In genomic region chr20:3937618-3938017, GRCh38 we compare ENCODE assay signal across 33 cellular contexts.
"Had no signal": no experiment of that assay in that cellular context is flagged by ENCODE, and none has a peak within 500 bp of the region (broad histone marks: within the 10 kb centered on the region; RNA-seq: fewer than 3 reads in every experiment).

No MANE protein-coding gene starts in this region.

- H3K4me1 ChIP-seq: body of pancreas had no signal

- H3K27ac ChIP-seq: adrenal gland, body of pancreas, brain microvascular endothelial cell, breast epithelium, VCaP had no signal

- ATAC-seq: activated CD8-positive, alpha-beta T cell treated with anti-CD3 and anti-CD28 coated beads for 36 hours; activated naive CD4-positive, alpha-beta T cell treated with anti-CD3 and anti-CD28 coated beads, Interleukin-2, amount 50 U/mL, for 72 hours; activated T-cell treated with anti-CD3 and anti-CD28 coated beads, Interleukin-2, amount 50 U/mL, for 4 hours; activated T-cell treated with anti-CD3 and anti-CD28 coated beads, Interleukin-2, amount 50 U/mL, for 72 hours; activated T-helper 17 cell treated with anti-CD3 and anti-CD28 coated beads, Interleukin-2, amount 50 U/mL, for 72 hours; body of pancreas had no signal

- FAIRE-seq: astrocyte, TTC549 had no signal

- H3K27me3 ChIP-seq: adrenal gland, body of pancreas, brain microvascular endothelial cell, breast epithelium had no signal

- H3K9me3 ChIP-seq: adrenal gland, body of pancreas, breast epithelium had no signal

- H3K4me3 ChIP-seq: adrenal gland, body of pancreas, breast epithelium had no signal

- H3K36me3 ChIP-seq: adrenal gland, breast epithelium had no signal

- DNase-seq: activated B cell treated with CpG ODN at 0.5 μM for 24 hours; activated CD4-positive, alpha-beta memory T cell treated with anti-CD3 and anti-CD28 coated beads for 36 hours; activated CD4-positive, alpha-beta T cell treated with anti-CD3 and anti-CD28 coated beads for 4 hours; activated CD4-positive, alpha-beta T cell treated with anti-CD3 and anti-CD28 coated beads, Interleukin-2, amount 10 ng/mL, durations not matched to agents 24 days and 14 days; activated CD4-positive, alpha-beta T cell treated with anti-CD3 and anti-CD28 coated beads, Interleukin-2, amount 50 U/mL, for 1 hour; activated CD4-positive, alpha-beta T cell treated with anti-CD3 and anti-CD28 coated beads, Interleukin-2, amount 50 U/mL, for 4 hours; activated CD4-positive, CD25-positive, alpha-beta regulatory T cell treated with anti-CD3 and anti-CD28 coated beads, Interleukin-2, amount 50 U/mL, for 72 hours; activated CD8-positive, alpha-beta memory T cell treated with anti-CD3 and anti-CD28 coated beads, Interleukin-2, amount 50 U/mL, for 4 hours; activated CD8-positive, alpha-beta T cell treated with anti-CD3 and anti-CD28 coated beads for 36 hours; activated effector memory CD4-positive, alpha-beta T cell treated with anti-CD3 and anti-CD28 coated beads, Interleukin-2, amount 50 U/mL, for 16 hours; activated gamma-delta T cell treated with Interleukin-2 at 50 U/mL for 16 hours; activated naive CD4-positive, alpha-beta T cell; activated naive CD4-positive, alpha-beta T cell treated with anti-CD3 and anti-CD28 coated beads for 36 hours; activated naive CD4-positive, alpha-beta T cell treated with anti-CD3 and anti-CD28 coated beads, Interleukin-2, amount 50 U/mL, for 16 hours; activated T-cell treated with anti-CD3 and anti-CD28 coated beads for 4 hours; activated T-cell treated with anti-CD3 and anti-CD28 coated beads, Interleukin-2, amount 50 U/mL, for 1 hour; activated T-cell treated with anti-CD3 and anti-CD28 coated beads, Interleukin-2, amount 50 U/mL, for 4 hours; activated T-cell treated with anti-CD3 and anti-CD28 coated beads, Interleukin-2, amount 50 U/mL, for 72 hours; adrenal gland; amniotic stem cell; aorta; body of pancreas; brain microvascular endothelial cell; central memory CD4-positive, alpha-beta T cell; T-helper 1 cell; T-helper 2 cell; T-helper 9 cell had no signal
